1 cellular context compared by ENCODE assay signal in the genomic region with DNA sequence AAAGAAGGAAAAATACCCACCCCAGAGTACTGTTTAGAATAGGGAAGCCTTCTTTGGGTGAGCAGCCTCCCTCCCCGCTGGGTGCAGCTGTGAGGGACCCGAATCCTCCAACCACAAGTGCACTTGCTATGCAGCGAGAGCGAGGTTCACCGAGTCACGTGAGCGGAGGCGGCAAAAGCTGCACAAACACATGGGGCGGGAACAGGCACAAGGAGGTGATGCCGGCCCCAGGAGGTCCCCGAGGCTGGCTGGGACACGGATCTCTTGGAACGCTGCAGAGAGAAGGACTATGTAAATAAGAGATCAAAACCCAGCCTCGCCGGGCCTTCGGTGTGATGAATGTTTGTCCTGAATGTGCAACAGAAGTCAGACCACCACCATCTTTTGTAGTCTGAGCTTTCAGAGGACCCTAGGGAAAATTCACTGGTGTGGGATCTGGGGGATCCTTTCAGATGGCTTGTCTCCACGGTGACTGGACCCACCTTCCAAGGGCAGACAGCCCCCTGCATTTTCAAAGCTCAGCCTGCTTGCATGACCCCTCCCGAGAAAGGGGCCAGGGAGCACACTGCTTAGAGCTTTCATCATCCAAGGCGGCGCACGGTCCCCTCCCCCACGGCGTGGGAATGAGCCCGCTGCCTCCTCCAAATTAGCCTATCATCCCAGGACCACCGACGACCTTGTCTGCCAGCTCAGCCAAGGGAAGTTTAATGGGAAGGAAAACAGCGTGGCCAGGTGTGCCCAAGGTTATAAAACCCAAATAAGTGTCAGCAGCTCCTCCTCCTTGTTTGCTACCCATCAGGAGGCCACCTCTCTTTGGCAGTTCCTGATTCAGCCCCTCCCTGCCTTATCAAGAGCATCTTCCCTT.
TF ChIP-seq lines count a peak whose summit lies in the region.

No MANE protein-coding gene starts in this region.

TF ChIP-seq in HepG2, 621 proteins besides CTCF, POLR2A, EP300 and RAD21 (continued from another document):
- TF ChIP-seq, protein P1, sequence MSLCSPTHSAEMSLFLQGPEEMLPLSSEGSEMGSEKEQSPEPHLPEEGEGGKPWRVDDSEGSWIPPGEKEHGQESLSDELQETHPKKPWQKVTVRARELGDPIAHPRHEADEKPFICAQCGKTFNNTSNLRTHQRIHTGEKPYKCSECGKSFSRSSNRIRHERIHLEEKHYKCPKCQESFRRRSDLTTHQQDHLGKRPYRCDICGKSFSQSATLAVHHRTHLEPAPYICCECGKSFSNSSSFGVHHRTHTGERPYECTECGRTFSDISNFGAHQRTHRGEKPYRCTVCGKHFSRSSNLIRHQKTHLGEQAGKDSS (CRISPR knock-in tag; IDR thresholded peaks at IDR 0.05; ENCODE audit: borderline replicate concordance, low read depth), result no peak
- no peak for TF ChIP-seq SMC3 (IDR thresholded peaks at IDR 0.05; ENCODE audit: low read length)
- TF ChIP-seq ZNF878 (CRISPR knock-in tag; IDR thresholded peaks at IDR 0.05), result no peak
- TF ChIP-seq, protein P2, sequence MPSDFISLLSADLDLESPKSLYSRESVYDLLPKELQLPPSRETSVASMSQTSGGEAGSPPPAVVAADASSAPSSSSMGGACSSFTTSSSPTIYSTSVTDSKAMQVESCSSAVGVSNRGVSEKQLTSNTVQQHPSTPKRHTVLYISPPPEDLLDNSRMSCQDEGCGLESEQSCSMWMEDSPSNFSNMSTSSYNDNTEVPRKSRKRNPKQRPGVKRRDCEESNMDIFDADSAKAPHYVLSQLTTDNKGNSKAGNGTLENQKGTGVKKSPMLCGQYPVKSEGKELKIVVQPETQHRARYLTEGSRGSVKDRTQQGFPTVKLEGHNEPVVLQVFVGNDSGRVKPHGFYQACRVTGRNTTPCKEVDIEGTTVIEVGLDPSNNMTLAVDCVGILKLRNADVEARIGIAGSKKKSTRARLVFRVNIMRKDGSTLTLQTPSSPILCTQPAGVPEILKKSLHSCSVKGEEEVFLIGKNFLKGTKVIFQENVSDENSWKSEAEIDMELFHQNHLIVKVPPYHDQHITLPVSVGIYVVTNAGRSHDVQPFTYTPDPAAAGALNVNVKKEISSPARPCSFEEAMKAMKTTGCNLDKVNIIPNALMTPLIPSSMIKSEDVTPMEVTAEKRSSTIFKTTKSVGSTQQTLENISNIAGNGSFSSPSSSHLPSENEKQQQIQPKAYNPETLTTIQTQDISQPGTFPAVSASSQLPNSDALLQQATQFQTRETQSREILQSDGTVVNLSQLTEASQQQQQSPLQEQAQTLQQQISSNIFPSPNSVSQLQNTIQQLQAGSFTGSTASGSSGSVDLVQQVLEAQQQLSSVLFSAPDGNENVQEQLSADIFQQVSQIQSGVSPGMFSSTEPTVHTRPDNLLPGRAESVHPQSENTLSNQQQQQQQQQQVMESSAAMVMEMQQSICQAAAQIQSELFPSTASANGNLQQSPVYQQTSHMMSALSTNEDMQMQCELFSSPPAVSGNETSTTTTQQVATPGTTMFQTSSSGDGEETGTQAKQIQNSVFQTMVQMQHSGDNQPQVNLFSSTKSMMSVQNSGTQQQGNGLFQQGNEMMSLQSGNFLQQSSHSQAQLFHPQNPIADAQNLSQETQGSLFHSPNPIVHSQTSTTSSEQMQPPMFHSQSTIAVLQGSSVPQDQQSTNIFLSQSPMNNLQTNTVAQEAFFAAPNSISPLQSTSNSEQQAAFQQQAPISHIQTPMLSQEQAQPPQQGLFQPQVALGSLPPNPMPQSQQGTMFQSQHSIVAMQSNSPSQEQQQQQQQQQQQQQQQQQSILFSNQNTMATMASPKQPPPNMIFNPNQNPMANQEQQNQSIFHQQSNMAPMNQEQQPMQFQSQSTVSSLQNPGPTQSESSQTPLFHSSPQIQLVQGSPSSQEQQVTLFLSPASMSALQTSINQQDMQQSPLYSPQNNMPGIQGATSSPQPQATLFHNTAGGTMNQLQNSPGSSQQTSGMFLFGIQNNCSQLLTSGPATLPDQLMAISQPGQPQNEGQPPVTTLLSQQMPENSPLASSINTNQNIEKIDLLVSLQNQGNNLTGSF (CRISPR knock-in tag; IDR thresholded peaks at IDR 0.05), result peak; percentile 72; the same call in 1 of the 2 replicates
- no peak for TF ChIP-seq FOXJ3 (CRISPR knock-in tag; IDR thresholded peaks at IDR 0.05; ENCODE audit: borderline replicate concordance)
- peak; percentile 29; the same call in 1 of the 2 replicates for TF ChIP-seq ZNF747 (CRISPR knock-in tag; IDR thresholded peaks at IDR 0.05; ENCODE audit: borderline replicate concordance)
- TF ChIP-seq ZNF382 (CRISPR knock-in tag; IDR thresholded peaks at IDR 0.05; ENCODE audit: borderline replicate concordance), result no peak
- TF ChIP-seq ZNF816 (CRISPR knock-in tag; IDR thresholded peaks at IDR 0.05; ENCODE audit: borderline replicate concordance), result no peak
- TF ChIP-seq SMAD3 (CRISPR knock-in tag; IDR thresholded peaks at IDR 0.05), result no peak
- TF ChIP-seq IRF2 (CRISPR knock-in tag; IDR thresholded peaks at IDR 0.05), result no peak
- TF ChIP-seq WIZ (CRISPR knock-in tag; IDR thresholded peaks at IDR 0.05), result no peak
- 0 out of 2 replicates have a peak, but pooled peaks have one; percentile 26 for TF ChIP-seq ZNF788 (CRISPR knock-in tag; IDR thresholded peaks at IDR 0.05; ENCODE audit: borderline replicate concordance)
- TF ChIP-seq ZNF768 (CRISPR knock-in tag; IDR thresholded peaks at IDR 0.05), result no peak
- no peak for TF ChIP-seq ZMAT3 (CRISPR knock-in tag; conservative IDR thresholded peaks at IDR 0.05)
- no peak for TF ChIP-seq MAF1 (CRISPR knock-in tag; IDR thresholded peaks at IDR 0.05; ENCODE audit: borderline replicate concordance)
- TF ChIP-seq ZMYM4 (CRISPR knock-in tag; IDR thresholded peaks at IDR 0.05), result peak; percentile 45; the same call in 1 of the 2 replicates
- TF ChIP-seq NRL (CRISPR knock-in tag; IDR thresholded peaks at IDR 0.05; ENCODE audit: borderline replicate concordance), result no peak
